In the genomic region with DNA sequence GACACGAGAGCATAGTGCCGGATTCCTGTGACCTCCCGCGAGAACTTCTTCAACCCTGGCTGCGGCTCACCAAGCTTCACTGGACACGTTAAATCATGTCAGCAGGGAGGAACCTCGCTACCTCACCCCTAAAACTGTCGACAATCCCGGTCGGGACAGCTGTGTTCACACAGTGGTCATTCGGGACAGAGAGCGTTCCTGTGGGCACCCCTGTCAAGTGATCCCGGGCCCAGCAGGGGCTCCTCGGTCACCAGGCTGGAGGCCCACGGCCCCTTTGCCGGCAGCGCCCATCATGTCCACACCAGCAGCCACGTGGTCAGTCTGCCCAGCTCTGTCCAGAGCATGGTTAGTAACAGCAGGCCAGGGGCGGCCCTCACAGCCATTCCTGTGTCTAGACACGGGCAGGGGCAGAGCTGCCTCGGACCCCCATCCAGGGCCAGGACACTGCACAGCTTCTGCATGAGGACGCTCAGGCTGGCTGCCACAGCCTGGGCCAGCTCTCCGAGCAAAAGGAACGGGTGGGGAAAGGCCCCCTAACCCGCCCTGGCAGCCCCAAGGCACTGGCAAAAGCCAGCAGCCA, we compare ENCODE assay signal across 1 cellular context.
TF ChIP-seq lines count a peak whose summit lies in the region.

No MANE protein-coding gene starts in this region.

TF ChIP-seq in K562, 482 proteins besides CTCF, POLR2A, EP300 and RAD21:
- TF ChIP-seq RBBP5 (IDR thresholded peaks at IDR 0.05; ENCODE audit: borderline replicate concordance, insufficient read depth, low read length, poor library complexity, severe bottlenecking) (no peak), KLF6 (CRISPR knock-in tag; IDR thresholded peaks at IDR 0.05; ENCODE audit: borderline replicate concordance) (no peak), LEF1 (IDR thresholded peaks at IDR 0.05) (no peak), RBFOX2 (IDR thresholded peaks at IDR 0.05; ENCODE audit: low read depth, low read length) (peak; percentile 32; the same call in 1 of the 2 replicates), ZNF583 (CRISPR knock-in tag; IDR thresholded peaks at IDR 0.05) (no peak)
